ENCODE assay signal across 12 cellular contexts in genomic region chr2:174327559-174327897, GRCh38. TPM values are rescaled to one million over a fixed set of nuclear protein-coding genes. Genes with fewer than 3 reads are reported as not detected.
DNase-seq lines count a peak whose midpoint lies in the region; ATAC-seq, FAIRE-seq and TF ChIP-seq lines count a peak whose summit lies in the region.
"Had no signal": no experiment of that assay in that cellular context is flagged by ENCODE, and none has a peak within 500 bp of the region (broad histone marks: within the 10 kb centered on the region; RNA-seq: fewer than 3 reads in every experiment).

No MANE protein-coding gene starts in this region.

- no peak for DNase-seq in activated naive CD4-positive, alpha-beta T cell treated with anti-CD3 and anti-CD28 coated beads, Interleukin-2, amount 10 ng/mL, durations not matched to agents 7 days and 5 days
- DNase-seq in activated naive CD4-positive, alpha-beta T cell treated with anti-CD3 and anti-CD28 coated beads, Interleukin-2, amount 50 U/mL, for 16 hours = no peak
- no peak for DNase-seq in stimulated activated effector memory CD8-positive, alpha-beta T cell treated with anti-CD3 and anti-CD28 coated beads, Interleukin-12 subunit alpha, Interleukin-12 subunit beta, amount 100 ng/mL, for 72 hours (ENCODE audit: low spot score in 2 of 2)
- no peak for DNase-seq in HFFc6
- DNase-seq in GM19239 (ENCODE audit: insufficient read length, low spot score) = no peak
- DNase-seq: small intestine had no signal

- peaks cover 37% of the 10 kb centered on the region for H3K4me1 Mint-ChIP-seq in activated naive CD4-positive, alpha-beta T cell treated with anti-CD3 and anti-CD28 coated beads, Interleukin-2, amount 10 ng/mL, durations not matched to agents 7 days and 5 days
- peaks cover 33% of the 10 kb centered on the region for H3K4me1 Mint-ChIP-seq in stimulated activated effector memory CD8-positive, alpha-beta T cell treated with anti-CD3 and anti-CD28 coated beads, Interleukin-12 subunit alpha, Interleukin-12 subunit beta, amount 100 ng/mL, for 72 hours
- peaks cover 16% of the 10 kb centered on the region; the same call in 1 of the 2 replicates for H3K4me1 Mint-ChIP-seq in HFFc6 (ENCODE audit: low read depth)

- H4K20me1 ChIP-seq in OCI-LY1 (ENCODE audit: insufficient read depth, low read length) = no peaks in the 10 kb centered on the region

- no peaks in the 10 kb centered on the region for H3K36me3 ChIP-seq in OCI-LY1 (ENCODE audit: insufficient read depth, low read length)
- H3K36me3 ChIP-seq in iPS-18a (ENCODE audit: control insufficient read depth, low read depth, low read length) = no peaks in the 10 kb centered on the region

- H3K9me2 ChIP-seq in OCI-LY1 (ENCODE audit: low read depth, low read length) = no peaks in the 10 kb centered on the region

- peaks cover 2% of the 10 kb centered on the region for H3K36me3 Mint-ChIP-seq in activated naive CD4-positive, alpha-beta T cell treated with anti-CD3 and anti-CD28 coated beads, Interleukin-2, amount 10 ng/mL, durations not matched to agents 7 days and 5 days
- peaks cover 8% of the 10 kb centered on the region for H3K36me3 Mint-ChIP-seq in stimulated activated effector memory CD8-positive, alpha-beta T cell treated with anti-CD3 and anti-CD28 coated beads, Interleukin-12 subunit alpha, Interleukin-12 subunit beta, amount 100 ng/mL, for 72 hours
- H3K36me3 Mint-ChIP-seq in HFFc6 (ENCODE audit: low read depth) = no peaks in the 10 kb centered on the region

- H3K9ac ChIP-seq in OCI-LY1 (ENCODE audit: low read length) = no peak overlapping the region
- H3K9ac ChIP-seq in iPS-18a (ENCODE audit: low read length) = no peak overlapping the region

- H3K4me3 Mint-ChIP-seq in activated naive CD4-positive, alpha-beta T cell treated with anti-CD3 and anti-CD28 coated beads, Interleukin-2, amount 10 ng/mL, durations not matched to agents 7 days and 5 days = no peak overlapping the region
- H3K4me3 Mint-ChIP-seq in stimulated activated effector memory CD8-positive, alpha-beta T cell treated with anti-CD3 and anti-CD28 coated beads, Interleukin-12 subunit alpha, Interleukin-12 subunit beta, amount 100 ng/mL, for 72 hours = peak overlapping the region; percentile 66
- no peak overlapping the region; the same call in 1 of the 2 replicates for H3K4me3 Mint-ChIP-seq in HFFc6

- H3K9me3 Mint-ChIP-seq in activated naive CD4-positive, alpha-beta T cell treated with anti-CD3 and anti-CD28 coated beads, Interleukin-2, amount 10 ng/mL, durations not matched to agents 7 days and 5 days = no peaks in the 10 kb centered on the region
- H3K9me3 Mint-ChIP-seq in stimulated activated effector memory CD8-positive, alpha-beta T cell treated with anti-CD3 and anti-CD28 coated beads, Interleukin-12 subunit alpha, Interleukin-12 subunit beta, amount 100 ng/mL, for 72 hours = no peaks in the 10 kb centered on the region
- peaks cover 7% of the 10 kb centered on the region; the same call in 1 of the 2 replicates for H3K9me3 Mint-ChIP-seq in HFFc6

- CTCF ChIA-PET in activated naive CD4-positive, alpha-beta T cell treated with anti-CD3 and anti-CD28 coated beads, Interleukin-2, amount 10 ng/mL, durations not matched to agents 7 days and 5 days (lab: Charles Lee) = interaction anchor here (2.6 kb wide), 1 partner anchor 14 kb away, joined by 10 read pairs; no protein-coding TSS in a partner anchor

- H2AFZ ChIP-seq in OCI-LY1 (ENCODE audit: low read length) = no peak overlapping the region

- no peak for FAIRE-seq in GM19239 (lab: Jason Lieb, UNC)
- FAIRE-seq: G401.6, small intestine had no signal

- H3K4me2 ChIP-seq in OCI-LY1 (ENCODE audit: low read length) = peak overlapping the region; percentile 93

- H3K4me1 ChIP-seq in OCI-LY1 (ENCODE audit: insufficient read depth, low read length, severe bottlenecking) (peaks cover 28% of the 10 kb centered on the region), iPS-18a (ENCODE audit: control insufficient read depth, low read depth, low read length) (peaks cover 27% of the 10 kb centered on the region)

- H3K27me3 ChIP-seq in OCI-LY1 (ENCODE audit: insufficient read depth, low read length) (peaks cover 18% of the 10 kb centered on the region), iPS-18a (ENCODE audit: control insufficient read depth, insufficient read depth, low read length) (peaks cover 88% of the 10 kb centered on the region)

- no peak overlapping the region for H3K27ac ChIP-seq in OCI-LY1 (ENCODE audit: low read depth, low read length, poor library complexity, severe bottlenecking)
- H3K27ac ChIP-seq in iPS-18a (ENCODE audit: low read length) = no peak overlapping the region

- no peak for TF ChIP-seq CTCF in OCI-LY1 (IDR thresholded peaks at IDR 0.05; ENCODE audit: low read length)
- no peak for TF ChIP-seq CTCF in HFFc6 (IDR thresholded peaks at IDR 0.05)

- H3F3A ChIP-seq in OCI-LY1 (ENCODE audit: insufficient read depth, low read length) = 0 out of 2 replicates have a peak, but pooled peaks cover 3% of the 10 kb centered on the region

- peak overlapping the region; percentile 58 for H3K27ac Mint-ChIP-seq in activated naive CD4-positive, alpha-beta T cell treated with anti-CD3 and anti-CD28 coated beads, Interleukin-2, amount 10 ng/mL, durations not matched to agents 7 days and 5 days
- peak overlapping the region; percentile 32 for H3K27ac Mint-ChIP-seq in stimulated activated effector memory CD8-positive, alpha-beta T cell treated with anti-CD3 and anti-CD28 coated beads, Interleukin-12 subunit alpha, Interleukin-12 subunit beta, amount 100 ng/mL, for 72 hours
- H3K27ac Mint-ChIP-seq in HFFc6 = no peak overlapping the region

- H3K79me2 ChIP-seq in OCI-LY1 (ENCODE audit: insufficient read depth, low read length) = no peaks in the 10 kb centered on the region

- no peak for ATAC-seq in stimulated activated effector memory CD8-positive, alpha-beta T cell treated with anti-CD3 and anti-CD28 coated beads, Interleukin-12 subunit alpha, Interleukin-12 subunit beta, amount 100 ng/mL, for 72 hours
- ATAC-seq in GM21786 (IDR thresholded peaks at IDR 0.05; ENCODE audit: unreplicated experiment) = no peak

- peaks cover 100% of the 10 kb centered on the region for H3K27me3 Mint-ChIP-seq in activated naive CD4-positive, alpha-beta T cell treated with anti-CD3 and anti-CD28 coated beads, Interleukin-2, amount 10 ng/mL, durations not matched to agents 7 days and 5 days
- peaks cover 64% of the 10 kb centered on the region for H3K27me3 Mint-ChIP-seq in HFFc6 (ENCODE audit: insufficient read depth)

- H3K4me3 ChIP-seq in OCI-LY1 (ENCODE audit: low read depth, low read length, poor library complexity, severe bottlenecking) = peak overlapping the region; percentile 70
- peak overlapping the region; percentile 55 for H3K4me3 ChIP-seq in iPS-18a (ENCODE audit: low read length)

- H3K9me3 ChIP-seq in OCI-LY1 (ENCODE audit: low read length) = no peaks in the 10 kb centered on the region
- no peaks in the 10 kb centered on the region for H3K9me3 ChIP-seq in iPS-18a (ENCODE audit: control insufficient read depth, low read depth, low read length)

RNA-seq across cellular contexts. Expression of gene SP9, which starts 7.2 kb away (rescaled TPM):
- not detected for total RNA-seq in HFFc6 (2021; fragmentation: NEBNext Ultra II Directional; extraction: Animal tissue kit (Norgen Biotek cat#: 25700))
- total RNA-seq: cardiac septum, esophagus mucosa had no signal
